8 cellular contexts compared by ENCODE assay signal in genomic region chr7:128135275-128136214, GRCh38.
DNase-seq lines count a peak whose midpoint lies in the region; ATAC-seq and TF ChIP-seq lines count a peak whose summit lies in the region.

No MANE protein-coding gene starts in this region.

- TF ChIP-seq CTCF in Caco-2 (IDR thresholded peaks at IDR 0.05; ENCODE audit: insufficient read depth in 1 of 2, low read depth in 1 of 2, low read length in 1 of 2, severe bottlenecking in 1 of 2, unreplicated experiment in 1 of 2) (peak; percentile 75 to 92), cardiac muscle cell (IDR thresholded peaks at IDR 0.05; ENCODE audit: low read depth, low read length) (peak; percentile 56)

- peak overlapping the region; percentile 42 for H3K27ac Mint-ChIP-seq in Caco-2 (ENCODE audit: unreplicated experiment)

- CTCF ChIA-PET in Caco-2 (lab: Charles Lee): interaction anchor here (0.6 to 4.3 kb wide), 8 partner anchors 20 to 188 kb away, joined by 3 to 135 read pairs (median 4); no protein-coding TSS in a partner anchor

- peaks cover 33% of the 10 kb centered on the region for H3K27me3 Mint-ChIP-seq in Caco-2 (ENCODE audit: insufficient read depth, unreplicated experiment)

- H3K36me3 Mint-ChIP-seq in Caco-2 (ENCODE audit: insufficient read depth, unreplicated experiment): peaks cover 5% of the 10 kb centered on the region

- no peaks in the 10 kb centered on the region for H3K9me3 Mint-ChIP-seq in Caco-2 (ENCODE audit: unreplicated experiment)

- H3K9me3 ChIP-seq in Caco-2 (no peaks in the 10 kb centered on the region), SJCRH30 (replicated peaks) (no peaks in the 10 kb centered on the region), cardiac muscle cell (ENCODE audit: low read depth) (no peaks in the 10 kb centered on the region)

- 1% methylated on average over 62 of the region's 62 CpGs for WGBS in urinary bladder

- H3K27ac ChIP-seq in SJCRH30 (no peak overlapping the region), cardiac muscle cell (no peak overlapping the region), urinary bladder (ENCODE audit: low read depth) (no peak overlapping the region)

- no TSS peak for BruUV-seq in Caco-2 (replicated peaks; lab: Mats Ljungman, UMichigan)

- peak overlapping the region; percentile 65 for H3K4me3 Mint-ChIP-seq in Caco-2 (ENCODE audit: unreplicated experiment)

- ATAC-seq in GM21360 (IDR thresholded peaks at IDR 0.05; ENCODE audit: unreplicated experiment): peak; percentile 92

- H3K4me1 ChIP-seq in Caco-2: peaks cover 8% of the 10 kb centered on the region; the same call in 1 of the 2 replicates
- no peaks in the 10 kb centered on the region for H3K4me1 ChIP-seq in SJCRH30
- H3K4me1 ChIP-seq in cardiac muscle cell (ENCODE audit: low read depth): no peaks in the 10 kb centered on the region
- no peaks in the 10 kb centered on the region for H3K4me1 ChIP-seq in urinary bladder (ENCODE audit: insufficient read depth)

- peak overlapping the region; percentile 52 for H3K4me3 ChIP-seq in Caco-2 (ENCODE audit: low read depth, low read length)
- peak overlapping the region; percentile 62 for H3K4me3 ChIP-seq in SJCRH30
- H3K4me3 ChIP-seq in cardiac muscle cell: peak overlapping the region; percentile 39
- H3K4me3 ChIP-seq in urinary bladder (ENCODE audit: low read depth, low read length): peak overlapping the region; percentile 40

- POLR2A ChIA-PET in Caco-2 (lab: Charles Lee): interaction anchor here (1.0 kb wide), 1 partner anchor 74 kb away, joined by 3 read pairs; no protein-coding TSS in a partner anchor

- H3K27me3 ChIP-seq in Caco-2 (replicated peaks; ENCODE audit: control insufficient read depth, insufficient read depth, low read length): peaks cover 3% of the 10 kb centered on the region; the same call in 1 of the 2 replicates
- no peaks in the 10 kb centered on the region for H3K27me3 ChIP-seq in SJCRH30
- H3K27me3 ChIP-seq in cardiac muscle cell: peaks cover 86% of the 10 kb centered on the region

- peaks cover 5% of the 10 kb centered on the region for H3K4me1 Mint-ChIP-seq in Caco-2 (ENCODE audit: low read depth, unreplicated experiment)

- DNase-seq in Caco-2: peak in 1 of 2 experiments; percentile 76
- DNase-seq in HT-29 (ENCODE audit: low spot score): peak; percentile 52
- DNase-seq in SJCRH30: peak; percentile 53 to 71
- DNase-seq in activated naive CD4-positive, alpha-beta T cell treated with anti-CD3 and anti-CD28 coated beads, Interleukin-2, amount 50 U/mL, for 16 hours: peak; percentile 77
- peak; percentile 55 to 57 for DNase-seq in cardiac muscle cell (ENCODE audit: low read depth in 1 of 2, low spot score in 1 of 2)
- peak in 8 of 10 donors; percentile 36 to 91 (median 50) for DNase-seq in posterior cingulate gyrus

- H3K36me3 ChIP-seq in Caco-2 (ENCODE audit: control insufficient read depth, insufficient read depth, low read length): no peaks in the 10 kb centered on the region
- no peaks in the 10 kb centered on the region for H3K36me3 ChIP-seq in SJCRH30
- no peaks in the 10 kb centered on the region for H3K36me3 ChIP-seq in cardiac muscle cell
- H3K36me3 ChIP-seq in urinary bladder (ENCODE audit: insufficient read depth): no peaks in the 10 kb centered on the region

- intact Hi-C loops in Caco-2 (cut with micrococcal nuclease; ENCODE audit: unreplicated experiment): loop anchor here (1.0 to 5.0 kb wide), 3 partner anchors 73 to 427 kb away; no protein-coding TSS in a partner anchor
- intact Hi-C loops in posterior cingulate gyrus (cut with DNase I): loop anchor here (1.0 to 2.0 kb wide), 3 partner anchors 74 to 427 kb away; no protein-coding TSS in a partner anchor
